Comparison of ENCODE assay signal across 27 cellular contexts in the genomic region with DNA sequence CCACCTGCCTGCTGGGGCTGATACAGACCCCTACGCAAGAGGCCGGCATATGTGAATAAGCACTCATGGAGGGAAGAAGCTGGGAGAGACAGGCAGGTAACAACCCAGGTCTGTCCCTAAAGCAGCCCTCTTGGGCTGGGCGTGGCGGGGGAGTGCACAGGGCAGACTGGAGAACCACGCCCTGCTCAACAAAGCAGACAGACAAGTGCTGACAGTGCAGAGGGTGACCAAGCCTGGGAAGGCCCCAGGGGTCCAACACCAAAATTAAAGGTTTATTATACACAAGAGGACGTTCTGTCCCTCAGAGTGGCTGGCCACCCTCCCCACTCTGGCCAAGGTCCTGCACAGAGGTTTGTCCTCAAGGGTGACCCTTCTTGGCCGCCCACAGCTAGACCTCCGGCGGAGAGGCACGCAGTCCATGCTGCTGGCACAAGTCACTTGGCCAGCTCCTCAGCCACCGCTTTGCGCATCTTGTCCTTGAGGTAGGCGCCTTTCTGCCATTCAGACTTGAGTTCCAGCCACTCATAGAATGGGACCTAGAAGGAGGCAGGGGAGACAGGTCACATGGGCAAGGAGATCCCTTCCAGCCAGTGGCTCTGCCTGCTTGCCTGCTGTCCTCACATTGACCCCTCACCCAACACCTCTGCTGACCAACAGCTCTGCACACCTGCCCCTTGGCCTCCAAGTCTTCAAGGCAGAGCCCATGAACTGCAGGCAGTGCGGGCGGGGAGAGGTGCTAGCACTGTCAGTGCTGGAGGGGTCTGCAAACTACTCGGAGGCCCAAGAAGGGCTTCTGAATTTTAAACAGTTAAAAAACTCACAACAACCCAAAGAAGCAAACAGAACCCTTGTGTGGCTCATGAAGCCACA. TPM values are rescaled to one million over a fixed set of nuclear protein-coding genes. Genes with fewer than 3 reads are reported as not detected.
DNase-seq lines count a peak whose midpoint lies in the region; ATAC-seq and TF ChIP-seq lines count a peak whose summit lies in the region.
"Had no signal": no experiment of that assay in that cellular context is flagged by ENCODE, and none has a peak within 500 bp of the region (broad histone marks: within the 10 kb centered on the region; RNA-seq: fewer than 3 reads in every experiment).

No MANE protein-coding gene starts in this region.

- ATAC-seq in activated CD4-positive, alpha-beta T cell treated with anti-CD3 and anti-CD28 coated beads for 36 hours: no peak
- ATAC-seq in HCT116: peak; percentile 33
- no peak for ATAC-seq in GM19324 (IDR thresholded peaks at IDR 0.05; ENCODE audit: low FRiP score, unreplicated experiment)
- ATAC-seq: gastroesophageal sphincter, T-helper 17 cell had no signal

- H3K9ac ChIP-seq in HCT116 (ENCODE audit: low read length): no peak overlapping the region
- H3K9ac ChIP-seq: SK-N-SH had no signal

- H4K20me1 ChIP-seq in HCT116 (ENCODE audit: insufficient read depth): no peaks in the 10 kb centered on the region

- TF ChIP-seq RAD21 in HCT116 (IDR thresholded peaks at IDR 0.05; ENCODE audit: low read depth): no peak

- no peaks in the 10 kb centered on the region for H3K27me3 ChIP-seq in HCT116 (ENCODE audit: insufficient read depth, low read length)
- H3K27me3 ChIP-seq: adrenal gland, brain microvascular endothelial cell, esophagus squamous epithelium, gastroesophageal sphincter, right lobe of liver had no signal

- POLR2A ChIA-PET in activated CD4-positive, alpha-beta T cell treated with anti-CD3 and anti-CD28 coated beads for 36 hours (lab: Charles Lee): interaction anchor here (0.6 kb wide), 1 partner anchor 10 kb away, joined by 5 read pairs; no protein-coding TSS in a partner anchor
- POLR2A ChIA-PET in HCT116 (lab: Charles Lee): no interaction called here

- RAD21 ChIA-PET in HCT116 (lab: Charles Lee; ENCODE audit: low non-redundant PET in 1 of 2, low total read pairs in 2 of 2, uncharacterized antibody in 2 of 2, unreplicated experiment in 2 of 2): no interaction called here

- 0 out of 4 replicates have a peak, but pooled peaks cover 0 to under 1% of the 10 kb centered on the region in 2 experiments for H3K9me3 ChIP-seq in HCT116 (ENCODE audit: control insufficient read depth in 1 of 2, insufficient read depth in 1 of 2, low read depth in 1 of 2, low read length in 2 of 2)
- H3K9me3 ChIP-seq: adrenal gland, esophagus squamous epithelium, gastroesophageal sphincter, right lobe of liver, SK-N-SH had no signal

- peaks cover 44 to 52% of the 10 kb centered on the region in 2 experiments for H3K36me3 ChIP-seq in HCT116 (ENCODE audit: control insufficient read depth in 1 of 2, insufficient read depth in 2 of 2, low read length in 2 of 2)

- H3K4me3 Mint-ChIP-seq in activated CD4-positive, alpha-beta T cell treated with anti-CD3 and anti-CD28 coated beads for 36 hours: no peak overlapping the region
- H3K4me3 Mint-ChIP-seq: activated CD4-positive, alpha-beta T cell treated with anti-CD3 and anti-CD28 coated beads, Interleukin-2, amount 10 ng/mL, durations not matched to agents 7 days and 5 days; CD8-positive, alpha-beta memory T cell; T-helper 17 cell had no signal

- H3K4me1 Mint-ChIP-seq in activated CD4-positive, alpha-beta T cell treated with anti-CD3 and anti-CD28 coated beads for 36 hours: no peaks in the 10 kb centered on the region
- H3K4me1 Mint-ChIP-seq: activated CD4-positive, alpha-beta T cell treated with anti-CD3 and anti-CD28 coated beads, Interleukin-2, amount 10 ng/mL, durations not matched to agents 7 days and 5 days; T-helper 17 cell had no signal

- CTCF ChIA-PET in activated CD4-positive, alpha-beta T cell treated with anti-CD3 and anti-CD28 coated beads for 36 hours (lab: Charles Lee): interaction anchor here (0.6 to 0.7 kb wide), 2 partner anchors 13 to 79 kb away, joined by 3 to 4 read pairs; no protein-coding TSS in a partner anchor
- CTCF ChIA-PET in HCT116 (lab: Charles Lee): no interaction called here

- H3K4me3 ChIP-seq in HCT116 (replicated peaks in 1 of 2; ENCODE audit: low read depth in 1 of 2, low read length in 2 of 2): no peak overlapping the region
- H3K4me3 ChIP-seq: adrenal gland, esophagus squamous epithelium, gastroesophageal sphincter, right lobe of liver had no signal

- DNase-seq in activated CD4-positive, alpha-beta T cell treated with anti-CD3 and anti-CD28 coated beads for 36 hours: no peak
- no peak for DNase-seq in activated CD4-positive, alpha-beta T cell treated with anti-CD3 and anti-CD28 coated beads for 48 hours
- DNase-seq in HCT116 (ENCODE audit: low read depth, low spot score) (no peak), epithelial cell of prostate (ENCODE audit: low read depth, low spot score) (no peak), posterior vena cava (ENCODE audit: low spot score) (peak; percentile 62), NCI-H82 (lab: John Stamatoyannopoulos, UW) (no peak), NCI-H2171 treated with DMSO at 0.1 percent for 48 hours (lab: John Stamatoyannopoulos, UW) (no peak)
- DNase-seq: activated CD4-positive, alpha-beta T cell treated with anti-CD3 and anti-CD28 coated beads, Interleukin-2, amount 10 ng/mL, durations not matched to agents 7 days and 5 days; brain microvascular endothelial cell; CD8-positive, alpha-beta memory T cell; effector CD8-positive, alpha-beta T cell; esophagus squamous epithelium; HCEC 1CT; hypothalamus; NCI-H1105 treated with DMSO at 0.1 percent for 48 hours; NCI-H2081; NCI-H446; right lobe of liver; SK-N-SH; stimulated activated CD4-positive, alpha-beta T cell treated with anti-CD3 and anti-CD28 coated beads, Interleukin-15, amount 100 ng/mL, for 24 hours; trophoblast cell had no signal

- peak overlapping the region; percentile 6 for H3K27ac Mint-ChIP-seq in activated CD4-positive, alpha-beta T cell treated with anti-CD3 and anti-CD28 coated beads for 36 hours
- H3K27ac Mint-ChIP-seq: activated CD4-positive, alpha-beta T cell treated with anti-CD3 and anti-CD28 coated beads, Interleukin-2, amount 10 ng/mL, durations not matched to agents 7 days and 5 days; T-helper 17 cell had no signal

- H3K27ac ChIP-seq in HCT116 (ENCODE audit: low read depth, low read length) (no peak overlapping the region), epithelial cell of prostate (peak overlapping the region; percentile 67)
- H3K27ac ChIP-seq: adrenal gland, brain microvascular endothelial cell, gastroesophageal sphincter, right lobe of liver had no signal

- peaks cover 42% of the 10 kb centered on the region for H3K36me3 Mint-ChIP-seq in activated CD4-positive, alpha-beta T cell treated with anti-CD3 and anti-CD28 coated beads for 36 hours (ENCODE audit: low read depth)

- H3K4me1 ChIP-seq in HCT116 (ENCODE audit: control insufficient read depth in 1 of 2, insufficient read depth in 2 of 2, low read length in 2 of 2): no peaks in the 10 kb centered on the region
- H3K4me1 ChIP-seq: adrenal gland, gastroesophageal sphincter, right lobe of liver had no signal

- TF ChIP-seq CTCF in HCT116 (IDR thresholded peaks at IDR 0.05 in 2 of 3, conservative IDR thresholded peaks at IDR 0.05 in 1 of 3; ENCODE audit: borderline replicate concordance in 1 of 3, insufficient read depth in 1 of 3, low read depth in 2 of 3, low read length in 2 of 3): no peak

- intact Hi-C loops in activated CD4-positive, alpha-beta T cell treated with anti-CD3 and anti-CD28 coated beads for 36 hours (cut with DNase I, micrococcal nuclease): no loop called here
- intact Hi-C loops in HCT116 (cut with micrococcal nuclease) (no loop called here), posterior vena cava (cut with DNase I) (loop anchor here in 1 of 2 donors (10.0 kb wide), 1 partner anchor 125 kb away; a partner anchor contains a TSS)

- H2AFZ ChIP-seq in HCT116 (ENCODE audit: low read depth, low read length, poor library complexity, severe bottlenecking): no peak overlapping the region

- no TSS peak for BruUV-seq in HCT116 (replicated peaks; lab: Mats Ljungman, UMichigan)

- peaks cover 25% of the 10 kb centered on the region; the same call in 1 of the 2 replicates for H3K79me2 ChIP-seq in HCT116 (ENCODE audit: insufficient read depth, low read length)

- no peak for TF ChIP-seq POLR2A in HCT116 (IDR thresholded peaks at IDR 0.05; ENCODE audit: borderline replicate concordance, extremely low read depth, insufficient read depth, insufficient read length)

- no peaks in the 10 kb centered on the region for H3K9me2 ChIP-seq in HCT116 (ENCODE audit: insufficient read depth)
- H3K9me2 ChIP-seq: SK-N-SH had no signal

- no peaks in the 10 kb centered on the region for H3K27me3 Mint-ChIP-seq in activated CD4-positive, alpha-beta T cell treated with anti-CD3 and anti-CD28 coated beads for 36 hours
- H3K27me3 Mint-ChIP-seq: activated CD4-positive, alpha-beta T cell treated with anti-CD3 and anti-CD28 coated beads, Interleukin-2, amount 10 ng/mL, durations not matched to agents 7 days and 5 days; CD8-positive, alpha-beta memory T cell; T-helper 17 cell had no signal

- H3K9me3 Mint-ChIP-seq in activated CD4-positive, alpha-beta T cell treated with anti-CD3 and anti-CD28 coated beads for 36 hours (ENCODE audit: low read depth): no peaks in the 10 kb centered on the region
- H3K9me3 Mint-ChIP-seq: activated CD4-positive, alpha-beta T cell treated with anti-CD3 and anti-CD28 coated beads, Interleukin-2, amount 10 ng/mL, durations not matched to agents 7 days and 5 days; CD8-positive, alpha-beta memory T cell had no signal

- H3K4me2 ChIP-seq in HCT116 (ENCODE audit: low read length): no peak overlapping the region
- H3K4me2 ChIP-seq: SK-N-SH had no signal

TF ChIP-seq in HCT116, 20 proteins besides CTCF, POLR2A, EP300 and RAD21 (continues in another document):
- no peak for TF ChIP-seq ZFX (IDR thresholded peaks at IDR 0.05)
- TF ChIP-seq, protein P1, sequence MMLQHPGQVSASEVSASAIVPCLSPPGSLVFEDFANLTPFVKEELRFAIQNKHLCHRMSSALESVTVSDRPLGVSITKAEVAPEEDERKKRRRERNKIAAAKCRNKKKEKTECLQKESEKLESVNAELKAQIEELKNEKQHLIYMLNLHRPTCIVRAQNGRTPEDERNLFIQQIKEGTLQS (IDR thresholded peaks at IDR 0.05): no peak
- no peak for TF ChIP-seq EZH2 (IDR thresholded peaks at IDR 0.05)
- TF ChIP-seq YY1 (IDR thresholded peaks at IDR 0.05; ENCODE audit: extremely low read depth, insufficient replicate concordance, low read depth, low read length): no peak
- no peak for TF ChIP-seq SRF (IDR thresholded peaks at IDR 0.05; ENCODE audit: low read depth)
- no peak for TF ChIP-seq POLR2AphosphoS5 (IDR thresholded peaks at IDR 0.05; ENCODE audit: low read depth, low read length)

RNA-seq across cellular contexts. Expression of a gene that starts 11.4 kb away (rescaled TPM):
- under 1 TPM; 0.14 to 0.21 TPM for total RNA-seq in activated CD4-positive, alpha-beta T cell treated with anti-CD3 and anti-CD28 coated beads for 36 hours
- total RNA-seq in HCT116 (2021; ENCODE audit: unreplicated experiment): 0.05 TPM
- polyA plus RNA-seq in HCT116 (2012): 0.01 TPM in 2 replicates
- 10 to 100 TPM in 1 of 2 donors, 1 to 10 TPM in 1; 8.5 to 10.4 TPM for total RNA-seq in posterior vena cava
- total RNA-seq: activated CD4-positive, alpha-beta T cell treated with anti-CD3 and anti-CD28 coated beads, Interleukin-2, amount 10 ng/mL, durations not matched to agents 7 days and 5 days had no signal

RNA-seq across cellular contexts. Expression of a gene that starts 11.4 kb away (rescaled TPM):
- 100 to 1,000 TPM; 158 to 163 TPM for total RNA-seq in activated CD4-positive, alpha-beta T cell treated with anti-CD3 and anti-CD28 coated beads for 36 hours
- total RNA-seq in HCT116 (2021; ENCODE audit: unreplicated experiment) (136 TPM), posterior vena cava (10 to 100 TPM; 32.5 to 35.1 TPM)
- 90.0 and 90.3 TPM in 2 replicates for polyA plus RNA-seq in HCT116 (2012)

RNA-seq across cellular contexts. Expression of a gene that starts 57.5 kb away (rescaled TPM):
- not detected for total RNA-seq in activated CD4-positive, alpha-beta T cell treated with anti-CD3 and anti-CD28 coated beads for 36 hours
- total RNA-seq in HCT116 (2021; ENCODE audit: unreplicated experiment) (not detected), posterior vena cava (10 to 100 TPM; 45.5 to 54.1 TPM)
- not detected in 2 replicates for polyA plus RNA-seq in HCT116 (2012)
- total RNA-seq: A172; activated CD4-positive, alpha-beta T cell treated with anti-CD3 and anti-CD28 coated beads, Interleukin-2, amount 10 ng/mL, durations not matched to agents 7 days and 5 days; CD8-positive, alpha-beta memory T cell had no signal
- polyA plus RNA-seq: CD8-positive, alpha-beta memory T cell; neural cell; SK-N-SH had no signal

Comparison
In these comparisons a context has a peak if more than half of its experiments do, and no peak if none do; other contexts are left out.
1. RNA of a gene that starts 57.5 kb away (total RNA-seq): 45.5 to 54.1 TPM in posterior vena cava; not detected in HCT116 (single experiment) and not detected in activated CD4-positive, alpha-beta T cell treated with anti-CD3 and anti-CD28 coated beads for 36 hours; every median in the first group is over 10 times any median in the second.